Comparison of ENCODE assay signal across 12 cellular contexts in genomic region chr12:95429172-95429510, GRCh38. TPM values are rescaled to one million over a fixed set of nuclear protein-coding genes. Genes with fewer than 3 reads are reported as not detected.
A peak's percentile ranks its signal among the peaks of the same experiment; 100 is the strongest.
DNase-seq lines count a peak whose midpoint lies in the region; ATAC-seq and TF ChIP-seq lines count a peak whose summit lies in the region.
"Had no signal": no experiment of that assay in that cellular context is flagged by ENCODE, and none has a peak within 500 bp of the region (broad histone marks: within the 10 kb centered on the region; RNA-seq: fewer than 3 reads in every experiment).

No MANE protein-coding gene starts in this region.

- no peaks in the 10 kb centered on the region for H3K36me3 ChIP-seq in CD8-positive, alpha-beta T cell (ENCODE audit: insufficient read depth, low read length)
- H3K36me3 ChIP-seq in GM23338 (ENCODE audit: insufficient read depth) (no peaks in the 10 kb centered on the region), neural progenitor cell (no peaks in the 10 kb centered on the region)
- H3K36me3 ChIP-seq in naive thymus-derived CD4-positive, alpha-beta T cell (ENCODE audit: control insufficient read depth in 2 of 3, insufficient read depth in 3 of 3, low read length in 3 of 3): no peaks in the 10 kb centered on the region

- DNase-seq in CD8-positive, alpha-beta T cell: no peak
- DNase-seq in GM23338 (ENCODE audit: low spot score) (no peak), endothelial cell (ENCODE audit: low spot score) (no peak), neural progenitor cell (ENCODE audit: low spot score) (no peak), NCI-H345 (lab: John Stamatoyannopoulos, UW) (no peak)
- no peak for DNase-seq in naive thymus-derived CD4-positive, alpha-beta T cell
- DNase-seq in activated T-cell treated with anti-CD3 and anti-CD28 coated beads, Interleukin-2, amount 50 U/mL, for 24 hours: no peak
- DNase-seq: Calu3, NCI-H1048, PC-9 had no signal

- H3K9me3 ChIP-seq in CD8-positive, alpha-beta T cell (ENCODE audit: low read length): no peaks in the 10 kb centered on the region
- no peaks in the 10 kb centered on the region for H3K9me3 ChIP-seq in naive thymus-derived CD4-positive, alpha-beta T cell (ENCODE audit: control insufficient read depth in 2 of 3, low read length in 3 of 3)
- no peaks in the 10 kb centered on the region for H3K9me3 ChIP-seq in neural progenitor cell (ENCODE audit: low read depth)

- no peaks in the 10 kb centered on the region for H3K36me3 Mint-ChIP-seq in CD8-positive, alpha-beta T cell
- H3K36me3 Mint-ChIP-seq in GM23338 (ENCODE audit: low read depth) (no peaks in the 10 kb centered on the region), endothelial cell (ENCODE audit: low read depth, unreplicated experiment) (no peaks in the 10 kb centered on the region), neural progenitor cell (no peaks in the 10 kb centered on the region)
- peaks cover 0 to 6% (median 4%) of the 10 kb centered on the region in 5 donors for H3K36me3 Mint-ChIP-seq in naive thymus-derived CD4-positive, alpha-beta T cell
- H3K36me3 Mint-ChIP-seq in activated T-cell treated with anti-CD3 and anti-CD28 coated beads, Interleukin-2, amount 50 U/mL, for 24 hours (ENCODE audit: low read depth): no peaks in the 10 kb centered on the region

- H3K4me3 ChIP-seq in CD8-positive, alpha-beta T cell (ENCODE audit: low read depth, low read length): no peak overlapping the region
- H3K4me3 ChIP-seq in GM23338 (no peak overlapping the region), neural progenitor cell (no peak overlapping the region)
- no peak overlapping the region for H3K4me3 ChIP-seq in naive thymus-derived CD4-positive, alpha-beta T cell (ENCODE audit: low read length)
- H3K4me3 ChIP-seq: PC-9 had no signal

- H3F3A ChIP-seq in GM23338 (replicated peaks; ENCODE audit: low read depth): no peaks in the 10 kb centered on the region
- H3F3A ChIP-seq in neural progenitor cell (ENCODE audit: low read depth): no peaks in the 10 kb centered on the region

- H3K4me1 Mint-ChIP-seq in CD8-positive, alpha-beta T cell (ENCODE audit: low read depth): peaks cover 11% of the 10 kb centered on the region
- H3K4me1 Mint-ChIP-seq in GM23338 (peaks cover 5% of the 10 kb centered on the region), endothelial cell (ENCODE audit: unreplicated experiment) (peaks cover 4% of the 10 kb centered on the region), neural progenitor cell (peaks cover 9% of the 10 kb centered on the region)
- H3K4me1 Mint-ChIP-seq in naive thymus-derived CD4-positive, alpha-beta T cell: peaks cover 10 to 20% (median 15%) of the 10 kb centered on the region in 7 donors
- H3K4me1 Mint-ChIP-seq in activated T-cell treated with anti-CD3 and anti-CD28 coated beads, Interleukin-2, amount 50 U/mL, for 24 hours (ENCODE audit: low read depth): peaks cover 10% of the 10 kb centered on the region

- TF ChIP-seq CTCF in CD8-positive, alpha-beta T cell (IDR thresholded peaks at IDR 0.05): no peak
- TF ChIP-seq CTCF in GM23338 (conservative IDR thresholded peaks at IDR 0.05; ENCODE audit: low read depth in 2 of 2) (no peak), endothelial cell (IDR thresholded peaks at IDR 0.05; ENCODE audit: unreplicated experiment) (no peak), neural progenitor cell (IDR thresholded peaks at IDR 0.05) (no peak)

- peak overlapping the region; percentile 74 for H3K27ac Mint-ChIP-seq in CD8-positive, alpha-beta T cell
- H3K27ac Mint-ChIP-seq in GM23338 (no peak overlapping the region), endothelial cell (ENCODE audit: unreplicated experiment) (peak overlapping the region; percentile 17), neural progenitor cell (no peak overlapping the region)
- peak overlapping the region in 5 of 9 donors; percentile 33 to 92 (median 86) for H3K27ac Mint-ChIP-seq in naive thymus-derived CD4-positive, alpha-beta T cell
- H3K27ac Mint-ChIP-seq in activated T-cell treated with anti-CD3 and anti-CD28 coated beads, Interleukin-2, amount 50 U/mL, for 24 hours: no peak overlapping the region

- no peak overlapping the region for H3K9ac ChIP-seq in neural progenitor cell

- no peak overlapping the region for H3K4me3 Mint-ChIP-seq in CD8-positive, alpha-beta T cell
- no peak overlapping the region for H3K4me3 Mint-ChIP-seq in GM23338
- H3K4me3 Mint-ChIP-seq in endothelial cell (ENCODE audit: unreplicated experiment): no peak overlapping the region
- H3K4me3 Mint-ChIP-seq in naive thymus-derived CD4-positive, alpha-beta T cell: peak overlapping the region in 8 of 10 donors; percentile 13 to 81 (median 35)
- H3K4me3 Mint-ChIP-seq in neural progenitor cell: no peak overlapping the region
- H3K4me3 Mint-ChIP-seq in activated T-cell treated with anti-CD3 and anti-CD28 coated beads, Interleukin-2, amount 50 U/mL, for 24 hours: no peak overlapping the region
- H3K4me3 Mint-ChIP-seq: H9 had no signal

- H2AFZ ChIP-seq in GM23338 (peak overlapping the region; percentile 85), neural progenitor cell (replicated peaks) (no peak overlapping the region)
- H2AFZ ChIP-seq: PC-9 had no signal

- intact Hi-C loops in CD8-positive, alpha-beta T cell (cut with DNase I, micrococcal nuclease): loop anchor here in 1 of 2 experiments (5.0 kb wide), 1 partner anchor 43 kb away; the partner anchor contains the start of gene METAP2
- intact Hi-C loops in naive thymus-derived CD4-positive, alpha-beta T cell (cut with micrococcal nuclease): loop anchor here in 1 of 2 donors (2.0 kb wide), 1 partner anchor 44 kb away; no protein-coding TSS in a partner anchor

- H4K20me1 ChIP-seq in GM23338 (replicated peaks; ENCODE audit: insufficient read depth): no peaks in the 10 kb centered on the region
- H4K20me1 ChIP-seq in neural progenitor cell (ENCODE audit: low read depth): no peaks in the 10 kb centered on the region

- ATAC-seq in CD8-positive, alpha-beta T cell: no peak
- ATAC-seq in GM23338: no peak
- no peak for ATAC-seq in naive thymus-derived CD4-positive, alpha-beta T cell

- H3K27me3 ChIP-seq in CD8-positive, alpha-beta T cell (ENCODE audit: insufficient read depth, low read length): no peaks in the 10 kb centered on the region
- H3K27me3 ChIP-seq in GM23338 (ENCODE audit: insufficient read depth): no peaks in the 10 kb centered on the region
- no peaks in the 10 kb centered on the region for H3K27me3 ChIP-seq in naive thymus-derived CD4-positive, alpha-beta T cell (ENCODE audit: control insufficient read depth in 2 of 2, insufficient read depth in 2 of 2, low read length in 2 of 2)
- H3K27me3 ChIP-seq in neural progenitor cell: no peaks in the 10 kb centered on the region

- POLR2A ChIA-PET in CD8-positive, alpha-beta T cell (lab: Charles Lee): interaction anchor here (0.6 to 2.2 kb wide), 2 partner anchors 44 to 1743 kb away, joined by 3 to 10 read pairs; partner anchors contain the start of gene METAP2
- POLR2A ChIA-PET in naive thymus-derived CD4-positive, alpha-beta T cell (lab: Charles Lee): interaction anchor here (1.5 kb wide), 1 partner anchor 44 kb away, joined by 13 read pairs; the partner anchor contains the start of gene METAP2

- peaks cover 2% of the 10 kb centered on the region for H3K27me3 Mint-ChIP-seq in CD8-positive, alpha-beta T cell (ENCODE audit: low read depth)
- H3K27me3 Mint-ChIP-seq in GM23338 (ENCODE audit: insufficient read depth, low read depth, poor library complexity): peaks cover 6% of the 10 kb centered on the region
- no peaks in the 10 kb centered on the region for H3K27me3 Mint-ChIP-seq in endothelial cell (ENCODE audit: unreplicated experiment)
- H3K27me3 Mint-ChIP-seq in naive thymus-derived CD4-positive, alpha-beta T cell: peaks cover 0 to 8% (median 0%) of the 10 kb centered on the region in 5 donors
- peaks cover 2% of the 10 kb centered on the region for H3K27me3 Mint-ChIP-seq in neural progenitor cell (ENCODE audit: insufficient read depth, low read depth)
- peaks cover 5% of the 10 kb centered on the region for H3K27me3 Mint-ChIP-seq in activated T-cell treated with anti-CD3 and anti-CD28 coated beads, Interleukin-2, amount 50 U/mL, for 24 hours
- H3K27me3 Mint-ChIP-seq: CD4-positive, alpha-beta T cell had no signal

- no peaks in the 10 kb centered on the region for H3K9me2 ChIP-seq in GM23338 (ENCODE audit: insufficient read depth)

- no peak overlapping the region for H3K27ac ChIP-seq in CD8-positive, alpha-beta T cell (ENCODE audit: low read depth, low read length)
- H3K27ac ChIP-seq in GM23338 (ENCODE audit: low read depth): no peak overlapping the region
- H3K27ac ChIP-seq in naive thymus-derived CD4-positive, alpha-beta T cell (ENCODE audit: low read depth, low read length): no peak overlapping the region
- no peak overlapping the region for H3K27ac ChIP-seq in neural progenitor cell
- H3K27ac ChIP-seq: PC-9 had no signal

- CTCF ChIA-PET in CD8-positive, alpha-beta T cell (lab: Charles Lee): no interaction called here
- CTCF ChIA-PET in naive thymus-derived CD4-positive, alpha-beta T cell (lab: Charles Lee): no interaction called here

- H3K9me3 Mint-ChIP-seq in CD8-positive, alpha-beta T cell: no peaks in the 10 kb centered on the region
- no peaks in the 10 kb centered on the region for H3K9me3 Mint-ChIP-seq in GM23338
- no peaks in the 10 kb centered on the region for H3K9me3 Mint-ChIP-seq in endothelial cell (ENCODE audit: unreplicated experiment)
- H3K9me3 Mint-ChIP-seq in naive thymus-derived CD4-positive, alpha-beta T cell: peaks cover 0 to 7% (median 0%) of the 10 kb centered on the region in 11 donors
- H3K9me3 Mint-ChIP-seq in neural progenitor cell: peaks cover 7% of the 10 kb centered on the region
- no peaks in the 10 kb centered on the region for H3K9me3 Mint-ChIP-seq in activated T-cell treated with anti-CD3 and anti-CD28 coated beads, Interleukin-2, amount 50 U/mL, for 24 hours
- H3K9me3 Mint-ChIP-seq: CD4-positive, alpha-beta T cell; H9 had no signal

- H3K79me2 ChIP-seq in GM23338 (replicated peaks; ENCODE audit: insufficient read depth) (no peaks in the 10 kb centered on the region), neural progenitor cell (ENCODE audit: low read depth) (no peaks in the 10 kb centered on the region)

- peaks cover 6% of the 10 kb centered on the region for H3K4me1 ChIP-seq in CD8-positive, alpha-beta T cell (ENCODE audit: insufficient read depth, low read length)
- H3K4me1 ChIP-seq in GM23338 (ENCODE audit: insufficient read depth) (no peaks in the 10 kb centered on the region), neural progenitor cell (no peaks in the 10 kb centered on the region)
- H3K4me1 ChIP-seq in naive thymus-derived CD4-positive, alpha-beta T cell (ENCODE audit: control insufficient read depth in 2 of 2, insufficient read depth in 2 of 2, low read length in 2 of 2): no peaks in the 10 kb centered on the region

- H3K4me2 ChIP-seq in GM23338: no peak overlapping the region
- no peak overlapping the region for H3K4me2 ChIP-seq in neural progenitor cell
- H3K4me2 ChIP-seq: PC-9 had no signal

RNA-seq across cellular contexts. Expression of gene METAP2, which starts 44.8 kb away (rescaled TPM):
- 10 to 100 TPM; 68.3 to 69.9 TPM for total RNA-seq in CD8-positive, alpha-beta T cell
- total RNA-seq in GM23338 (2014; rRNA removed; shearing (Covaris generic)): 111 and 130 TPM in 2 replicates
- 153 and 159 TPM in 2 replicates for polyA plus RNA-seq in GM23338 (2016; fragmentation: Nextera tagmentation; extraction: Ambion mirVana)
- total RNA-seq in endothelial cell (ENCODE audit: unreplicated experiment) (69.6 TPM), neural progenitor cell (ENCODE audit: low replicate concordance) (111 and 231 TPM in 2 replicates)
- total RNA-seq in naive thymus-derived CD4-positive, alpha-beta T cell: 10 to 100 TPM; 48.2 to 79.9 (median 57.3) TPM
- 10 to 100 TPM; 37.8 to 48.2 TPM for polyA plus RNA-seq in naive thymus-derived CD4-positive, alpha-beta T cell

Comparison
In these comparisons a context has a peak if more than half of its experiments do, and no peak if none do; other contexts are left out.
1. H3K27ac Mint-ChIP-seq: peak in CD8-positive, alpha-beta T cell (single experiment), endothelial cell (single experiment) and naive thymus-derived CD4-positive, alpha-beta T cell (5 of 9); none in GM23338 (single experiment), neural progenitor cell (single experiment) and activated T-cell treated with anti-CD3 and anti-CD28 coated beads, Interleukin-2, amount 50 U/mL, for 24 hours (single experiment).
2. H3K4me3 Mint-ChIP-seq: peak in naive thymus-derived CD4-positive, alpha-beta T cell (8 of 10); none in CD8-positive, alpha-beta T cell (single experiment), GM23338 (single experiment), endothelial cell (single experiment), neural progenitor cell (single experiment) and activated T-cell treated with anti-CD3 and anti-CD28 coated beads, Interleukin-2, amount 50 U/mL, for 24 hours (single experiment).